8 cellular contexts compared by ENCODE assay signal in the genomic region with DNA sequence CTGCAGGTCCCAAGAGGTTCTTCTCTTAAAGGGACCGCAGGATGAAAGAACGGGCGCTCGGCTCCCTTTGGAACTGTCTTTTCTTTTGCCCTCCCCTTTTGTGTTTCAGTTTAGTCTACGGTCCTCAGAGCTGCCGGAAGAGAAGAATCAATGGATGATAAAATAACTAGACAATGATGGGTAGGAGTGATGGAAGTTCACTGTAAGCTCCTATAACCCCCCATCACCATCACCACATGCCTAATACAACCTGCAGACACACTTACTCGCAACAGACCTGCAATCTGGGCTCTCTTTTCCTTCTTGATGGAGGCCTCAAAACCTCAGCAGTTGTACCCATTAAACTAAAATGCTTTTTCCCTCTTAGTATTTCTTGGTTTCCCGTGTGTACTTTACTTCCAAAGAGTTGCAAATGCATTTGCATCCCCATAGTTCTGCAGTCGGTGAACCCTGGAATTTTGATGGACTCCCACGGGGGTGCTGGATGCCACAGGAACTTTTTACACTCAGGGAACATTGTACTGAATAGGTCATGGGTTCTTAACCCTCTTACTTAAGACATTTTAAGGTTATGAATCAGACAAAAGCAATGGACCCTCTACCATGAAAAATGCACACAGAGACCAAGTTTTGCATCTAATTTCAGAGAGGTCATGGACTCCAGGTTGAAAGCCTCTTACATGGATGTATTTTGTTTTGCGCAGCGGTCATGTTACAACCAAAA. TPM values are rescaled to one million over a fixed set of nuclear protein-coding genes. Genes with fewer than 3 reads are reported as not detected.
DNase-seq lines count a peak whose midpoint lies in the region; ATAC-seq and TF ChIP-seq lines count a peak whose summit lies in the region.

No MANE protein-coding gene starts in this region.

- no peak for DNase-seq in activated T-cell treated with anti-CD3 and anti-CD28 coated beads, Interleukin-2, amount 50 U/mL, for 4 hours
- no peak for DNase-seq in activated T-cell treated with anti-CD3 and anti-CD28 coated beads, Interleukin-2, amount 50 U/mL, for 48 hours
- DNase-seq in WTC11 (ENCODE audit: low spot score) (no peak), DMS 273 (lab: John Stamatoyannopoulos, UW; ENCODE audit: unreplicated experiment) (no peak)

- H3K36me3 ChIP-seq in iPS-20b (ENCODE audit: insufficient read depth, low read depth, low read length) (peaks cover 32% of the 10 kb centered on the region), thymus (ENCODE audit: control insufficient read depth, insufficient read depth) (peaks cover 23% of the 10 kb centered on the region)

- peak overlapping the region; percentile 95; the same call in 1 of the 2 replicates for H3K9ac ChIP-seq in iPS-20b (ENCODE audit: low read depth, low read length)

- peaks cover 17% of the 10 kb centered on the region for H3K36me3 Mint-ChIP-seq in activated T-cell treated with anti-CD3 and anti-CD28 coated beads, Interleukin-2, amount 50 U/mL, for 4 hours (ENCODE audit: insufficient read depth)
- peaks cover 42% of the 10 kb centered on the region for H3K36me3 Mint-ChIP-seq in WTC11

- H3K4me3 Mint-ChIP-seq in activated T-cell treated with anti-CD3 and anti-CD28 coated beads, Interleukin-2, amount 50 U/mL, for 4 hours = peak overlapping the region; percentile 94
- H3K4me3 Mint-ChIP-seq in WTC11 = peak overlapping the region; percentile 83

- H3K4me1 ChIP-seq in iPS-20b (ENCODE audit: insufficient read depth, low read length) = peaks cover 12% of the 10 kb centered on the region
- H3K4me1 ChIP-seq in thymus (ENCODE audit: control insufficient read depth, insufficient read depth, low read length) = peaks cover 11% of the 10 kb centered on the region

- H3K4me3 ChIP-seq in iPS-20b (ENCODE audit: low read length) (peak overlapping the region; percentile 85), thymus (ENCODE audit: low read length) (peak overlapping the region; percentile 60)

- H3K4me1 Mint-ChIP-seq in activated T-cell treated with anti-CD3 and anti-CD28 coated beads, Interleukin-2, amount 50 U/mL, for 4 hours (ENCODE audit: low read depth) = peaks cover 37% of the 10 kb centered on the region
- H3K4me1 Mint-ChIP-seq in WTC11 = peaks cover 20% of the 10 kb centered on the region

- H3K27ac Mint-ChIP-seq in WTC11 = peak overlapping the region; percentile 100

- CTCF ChIA-PET in WTC11 (lab: Charles Lee) = no interaction called here

- no peak for TF ChIP-seq CTCF in WTC11 (IDR thresholded peaks at IDR 0.05)

- POLR2A ChIA-PET in WTC11 (lab: Charles Lee) = interaction anchor here (0.5 to 1.6 kb wide), 2 partner anchors 24 to 52 kb away, joined by 3 read pairs; no protein-coding TSS in a partner anchor

- ATAC-seq in activated T-cell treated with anti-CD3 and anti-CD28 coated beads, Interleukin-2, amount 50 U/mL, for 4 hours = peak; percentile 5 to 6
- ATAC-seq in WTC11 = no peak
- no peak for ATAC-seq in GM18861 (IDR thresholded peaks at IDR 0.05; ENCODE audit: unreplicated experiment)
- no peak for ATAC-seq in HG02642 (IDR thresholded peaks at IDR 0.05; ENCODE audit: poor library complexity, unreplicated experiment)

- no peaks in the 10 kb centered on the region for H3K9me3 Mint-ChIP-seq in activated T-cell treated with anti-CD3 and anti-CD28 coated beads, Interleukin-2, amount 50 U/mL, for 4 hours
- H3K9me3 Mint-ChIP-seq in WTC11 = peaks cover 14% of the 10 kb centered on the region

- H3K27me3 ChIP-seq in iPS-20b (ENCODE audit: insufficient read depth, low read length) (no peaks in the 10 kb centered on the region), thymus (ENCODE audit: control insufficient read depth, insufficient read depth) (no peaks in the 10 kb centered on the region)

- H3K9me3 ChIP-seq in iPS-20b (ENCODE audit: insufficient read depth, low read depth, low read length) = peaks cover 11% of the 10 kb centered on the region
- H3K9me3 ChIP-seq in thymus (ENCODE audit: control insufficient read depth) = peaks cover 2% of the 10 kb centered on the region

- no peaks in the 10 kb centered on the region for H3K27me3 Mint-ChIP-seq in activated T-cell treated with anti-CD3 and anti-CD28 coated beads, Interleukin-2, amount 50 U/mL, for 4 hours (ENCODE audit: low read depth)
- no peaks in the 10 kb centered on the region; the same call in 1 of the 2 replicates for H3K27me3 Mint-ChIP-seq in WTC11 (ENCODE audit: low read depth)

- H3K27ac ChIP-seq in iPS-20b (ENCODE audit: low read length) = peak overlapping the region; percentile 81
- H3K27ac ChIP-seq in thymus (ENCODE audit: low read depth) = peak overlapping the region; percentile 85

- WGBS in thymus = 33% methylated on average over 12 of the region's 12 CpGs

TF ChIP-seq in WTC11, 78 proteins besides CTCF, POLR2A, EP300 and RAD21:
- TF ChIP-seq ZNF263 (CRISPR knock-in tag; IDR thresholded peaks at IDR 0.05; ENCODE audit: low read depth) = no peak
- 0 out of 2 replicates have a peak, but pooled peaks have one; percentile 3 for TF ChIP-seq HMGA2 (CRISPR knock-in tag; IDR thresholded peaks at IDR 0.05)
- no peak for TF ChIP-seq NFE2L1 (CRISPR knock-in tag; IDR thresholded peaks at IDR 0.05)
TF ChIP-seq in WTC11: peak in this region for 1.

RNA-seq across cellular contexts. Expression of a gene that starts 0.6 kb away (rescaled TPM):
- 10 to 100 TPM; 48.7 to 58.6 (median 50.9) TPM for total RNA-seq in activated T-cell treated with anti-CD3 and anti-CD28 coated beads, Interleukin-2, amount 50 U/mL, for 4 hours
- total RNA-seq in WTC11 (2021) = 59.2 to 69.2 TPM (median 67.7 TPM) in 3 replicates
- polyA plus RNA-seq in thymus = 32.9 TPM

RNA-seq across cellular contexts. Expression of a gene that starts 20.5 kb away (rescaled TPM):
- total RNA-seq in activated T-cell treated with anti-CD3 and anti-CD28 coated beads, Interleukin-2, amount 50 U/mL, for 4 hours = 10 to 100 TPM; 50.9 to 60.2 (median 57.8) TPM
- total RNA-seq in WTC11 (2021) = 25.6 to 33.6 TPM (median 30.5 TPM) in 3 replicates
- 31.8 TPM for polyA plus RNA-seq in thymus

RNA-seq across cellular contexts. Expression of a gene that starts 24.8 kb away (rescaled TPM):
- total RNA-seq in activated T-cell treated with anti-CD3 and anti-CD28 coated beads, Interleukin-2, amount 50 U/mL, for 4 hours = under 1 TPM; 0.43 to 0.82 (median 0.63) TPM
- 17.9 to 23.9 TPM (median 20.2 TPM) in 3 replicates for total RNA-seq in WTC11 (2021)
- 6.4 TPM for polyA plus RNA-seq in thymus

RNA-seq across cellular contexts. Expression of a gene that starts 51.7 kb away (rescaled TPM):
- 100 to 1,000 TPM; 641 to 690 (median 678) TPM for total RNA-seq in activated T-cell treated with anti-CD3 and anti-CD28 coated beads, Interleukin-2, amount 50 U/mL, for 4 hours
- 360 to 414 TPM (median 383 TPM) in 3 replicates for total RNA-seq in WTC11 (2021)
- 371 TPM for polyA plus RNA-seq in thymus

Comparison
In these comparisons a context has a peak if more than half of its experiments do, and no peak if none do; other contexts are left out.
1. ATAC-seq: peak in activated T-cell treated with anti-CD3 and anti-CD28 coated beads, Interleukin-2, amount 50 U/mL, for 4 hours (2 of 2); none in WTC11 (single experiment), GM18861 (single experiment) and HG02642 (single experiment).
2. RNA of a gene that starts 24.8 kb away (total RNA-seq): 17.9 to 23.9 TPM in WTC11; 0.43 to 0.82 TPM in activated T-cell treated with anti-CD3 and anti-CD28 coated beads, Interleukin-2, amount 50 U/mL, for 4 hours; every median in the first group is over 10 times any median in the second.